Comparison of ENCODE assay signal across 29 cellular contexts in the genomic region with DNA sequence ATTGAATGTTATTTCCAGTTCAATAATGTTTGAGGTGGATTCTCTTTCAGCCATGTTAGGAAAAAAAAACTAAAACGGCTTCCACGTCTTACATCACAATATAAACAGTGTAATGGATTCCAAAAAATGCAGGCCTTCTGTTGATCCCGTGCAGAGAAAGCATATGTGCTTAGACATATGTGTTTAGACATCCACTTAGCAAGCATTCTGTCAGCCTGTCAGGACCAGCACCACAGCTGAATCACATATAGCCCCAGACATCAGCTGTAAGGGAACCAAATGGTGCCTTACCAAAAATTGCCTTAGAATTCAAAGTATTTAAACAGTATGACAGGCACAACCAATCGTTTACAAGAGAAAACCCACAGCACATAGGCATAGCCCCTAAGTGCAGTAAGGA.
DNase-seq lines count a peak whose midpoint lies in the region; FAIRE-seq and TF ChIP-seq lines count a peak whose summit lies in the region.
"Had no signal": no experiment of that assay in that cellular context is flagged by ENCODE, and none has a peak within 500 bp of the region (broad histone marks: within the 10 kb centered on the region; RNA-seq: fewer than 3 reads in every experiment).

No MANE protein-coding gene starts in this region.

- H3K9me3 Mint-ChIP-seq in astrocyte (ENCODE audit: unreplicated experiment): no peaks in the 10 kb centered on the region
- H3K9me3 Mint-ChIP-seq in activated naive CD4-positive, alpha-beta T cell treated with anti-CD3 and anti-CD28 coated beads, Interleukin-2, amount 10 ng/mL, durations not matched to agents 7 days and 5 days: no peaks in the 10 kb centered on the region
- H3K9me3 Mint-ChIP-seq: activated B cell treated with CpG ODN at 0.5 μM for 24 hours; activated naive CD8-positive, alpha-beta T cell treated with anti-CD3 and anti-CD28 coated beads, Interleukin-2, amount 50 U/mL, for 24 hours; activated T-cell treated with anti-CD3 and anti-CD28 coated beads, Interleukin-2, amount 50 U/mL, for 24 hours; central memory CD8-positive, alpha-beta T cell; T-helper 1 cell treated with Interleukin-12 subunit alpha and Interleukin-12 subunit beta and Interleukin-4 antibody, amounts not matched to agents 30 μg/mL and 1 μg/mL, for 36 hours had no signal

- no peaks in the 10 kb centered on the region for H3K36me3 Mint-ChIP-seq in astrocyte (ENCODE audit: low read depth, unreplicated experiment)
- H3K36me3 Mint-ChIP-seq in activated naive CD4-positive, alpha-beta T cell treated with anti-CD3 and anti-CD28 coated beads, Interleukin-2, amount 10 ng/mL, durations not matched to agents 7 days and 5 days: no peaks in the 10 kb centered on the region
- H3K36me3 Mint-ChIP-seq: naive thymus-derived CD4-positive, alpha-beta T cell had no signal

- no peak for TF ChIP-seq POLR2A in ovary (IDR thresholded peaks at IDR 0.05)

- no peak overlapping the region for H3K27ac ChIP-seq in astrocyte (ENCODE audit: low read depth, low read length)
- no peak overlapping the region for H3K27ac ChIP-seq in SK-N-SH (ENCODE audit: low read depth in 2 of 2, low read length in 1 of 2)
- no peak overlapping the region for H3K27ac ChIP-seq in coronary artery
- H3K27ac ChIP-seq in ovary: no peak overlapping the region
- H3K27ac ChIP-seq: body of pancreas, esophagus squamous epithelium, psoas muscle, sigmoid colon, thyroid gland had no signal

- H3K27me3 Mint-ChIP-seq in astrocyte (ENCODE audit: low read depth, unreplicated experiment): no peaks in the 10 kb centered on the region
- peaks cover 3% of the 10 kb centered on the region for H3K27me3 Mint-ChIP-seq in activated naive CD4-positive, alpha-beta T cell treated with anti-CD3 and anti-CD28 coated beads, Interleukin-2, amount 10 ng/mL, durations not matched to agents 7 days and 5 days

- no peaks in the 10 kb centered on the region for H3K36me3 ChIP-seq in astrocyte (ENCODE audit: insufficient read depth, low read length)
- H3K36me3 ChIP-seq in SK-N-SH (replicated peaks in 1 of 2; ENCODE audit: control insufficient read depth in 1 of 2, insufficient read depth in 2 of 2, low read length in 1 of 2): no peaks in the 10 kb centered on the region
- H3K36me3 ChIP-seq in ovary: no peaks in the 10 kb centered on the region
- H3K36me3 ChIP-seq: esophagus squamous epithelium, sigmoid colon, thyroid gland had no signal

- H3K4me1 ChIP-seq in astrocyte (ENCODE audit: insufficient read depth, low read length): peaks cover 13% of the 10 kb centered on the region
- H3K4me1 ChIP-seq in SK-N-SH (ENCODE audit: control insufficient read depth in 1 of 2, insufficient read depth in 2 of 2, low read depth in 1 of 2, low read length in 1 of 2): no peaks in the 10 kb centered on the region
- H3K4me1 ChIP-seq in ovary (ENCODE audit: insufficient read depth): no peaks in the 10 kb centered on the region
- H3K4me1 ChIP-seq: esophagus squamous epithelium had no signal

- H3K79me2 ChIP-seq in astrocyte (ENCODE audit: insufficient read depth, low read length) (no peaks in the 10 kb centered on the region), SK-N-SH (ENCODE audit: insufficient read depth) (no peaks in the 10 kb centered on the region)

- H2AFZ ChIP-seq in astrocyte (ENCODE audit: low read depth, low read length) (no peak overlapping the region), SK-N-SH (ENCODE audit: low read depth) (no peak overlapping the region)

- H3K9me3 ChIP-seq in astrocyte (ENCODE audit: insufficient read depth, low read depth, low read length): no peaks in the 10 kb centered on the region
- no peaks in the 10 kb centered on the region for H3K9me3 ChIP-seq in SK-N-SH
- H3K9me3 ChIP-seq in ovary: no peaks in the 10 kb centered on the region
- H3K9me3 ChIP-seq: body of pancreas, esophagus squamous epithelium, psoas muscle, sigmoid colon, thyroid gland had no signal

- no peak for TF ChIP-seq RAD21 in SK-N-SH (IDR thresholded peaks at IDR 0.05; ENCODE audit: low read length)

- WGBS in SK-N-SH (ENCODE audit: low lambda C conversion rate): 5% methylated on average over 4 of the region's 4 CpGs
- WGBS in ovary, 3 donors: 72 to 73% (median 72%) methylated on average over 4 of the region's 4 CpGs

- no peaks in the 10 kb centered on the region for H3K9me2 ChIP-seq in SK-N-SH

- no peak for FAIRE-seq in astrocyte (lab: Jason Lieb, UNC)
- FAIRE-seq: HepG2, kidney had no signal

- peak; percentile 66 for DNase-seq in HCEC 1CT
- peak; percentile 21 for DNase-seq in astrocyte (ENCODE audit: low read depth)
- peak; percentile 18 for DNase-seq in fibroblast of the conjunctiva (ENCODE audit: low read depth)
- no peak for DNase-seq in activated naive CD4-positive, alpha-beta T cell treated with anti-CD3 and anti-CD28 coated beads, Interleukin-2, amount 10 ng/mL, durations not matched to agents 7 days and 5 days
- DNase-seq in SK-N-SH: no peak
- no peak for DNase-seq in coronary artery (ENCODE audit: low spot score)
- DNase-seq in ovary: no peak
- DNase-seq: activated B cell treated with CpG ODN at 0.5 μM for 24 hours; activated gamma-delta T cell; activated naive CD8-positive, alpha-beta T cell treated with anti-CD3 and anti-CD28 coated beads, Interleukin-2, amount 50 U/mL, for 24 hours; activated T-cell treated with anti-CD3 and anti-CD28 coated beads, Interleukin-2, amount 50 U/mL, for 24 hours; body of pancreas; DND-41; esophagus squamous epithelium; head of caudate nucleus; Kasumi-1; kidney; left ventricle myocardium superior; MV-4-11; naive thymus-derived CD4-positive, alpha-beta T cell; NCI-H69; nucleus accumbens; psoas muscle; sigmoid colon; stimulated activated CD4-positive, alpha-beta T cell treated with anti-CD3 and anti-CD28 coated beads, Interleukin-4, amount 100 ng/mL, for 24 hours; thyroid gland had no signal

- no peak overlapping the region for H3K9ac ChIP-seq in astrocyte (ENCODE audit: low read length)
- H3K9ac ChIP-seq in SK-N-SH: no peak overlapping the region

- no peak overlapping the region for H3K27ac Mint-ChIP-seq in astrocyte (ENCODE audit: unreplicated experiment)
- H3K27ac Mint-ChIP-seq in activated naive CD4-positive, alpha-beta T cell treated with anti-CD3 and anti-CD28 coated beads, Interleukin-2, amount 10 ng/mL, durations not matched to agents 7 days and 5 days: no peak overlapping the region
- H3K27ac Mint-ChIP-seq: activated B cell treated with CpG ODN at 0.5 μM for 24 hours; activated naive CD8-positive, alpha-beta T cell treated with anti-CD3 and anti-CD28 coated beads, Interleukin-2, amount 50 U/mL, for 24 hours; activated T-cell treated with anti-CD3 and anti-CD28 coated beads, Interleukin-2, amount 50 U/mL, for 24 hours; naive thymus-derived CD4-positive, alpha-beta T cell; T-helper 1 cell treated with Interleukin-12 subunit alpha and Interleukin-12 subunit beta and Interleukin-4 antibody, amounts not matched to agents 30 μg/mL and 1 μg/mL, for 36 hours had no signal

- intact Hi-C loops in ovary (cut with DNase I): no loop called here

- TF ChIP-seq EP300 in SK-N-SH (IDR thresholded peaks at IDR 0.05; ENCODE audit: borderline replicate concordance in 1 of 2, low read depth in 1 of 2, low read length in 1 of 2) (no peak), ovary (IDR thresholded peaks at IDR 0.05) (no peak)

- H3K4me2 ChIP-seq in astrocyte (ENCODE audit: low read length): no peak overlapping the region
- no peak overlapping the region for H3K4me2 ChIP-seq in SK-N-SH

- CTCF ChIA-PET in activated naive CD4-positive, alpha-beta T cell treated with anti-CD3 and anti-CD28 coated beads, Interleukin-2, amount 10 ng/mL, durations not matched to agents 7 days and 5 days (lab: Charles Lee): no interaction called here
- CTCF ChIA-PET in SK-N-SH (lab: Yijun Ruan, JAX): interaction anchor here (1.2 kb wide), 1 partner anchor 583 kb away, joined by 4 read pairs; no protein-coding TSS in a partner anchor

- no peaks in the 10 kb centered on the region for H3F3A ChIP-seq in SK-N-SH (replicated peaks; ENCODE audit: insufficient read depth)

- no peak overlapping the region for H3K4me3 Mint-ChIP-seq in astrocyte (ENCODE audit: unreplicated experiment)
- H3K4me3 Mint-ChIP-seq in activated naive CD4-positive, alpha-beta T cell treated with anti-CD3 and anti-CD28 coated beads, Interleukin-2, amount 10 ng/mL, durations not matched to agents 7 days and 5 days: no peak overlapping the region
- H3K4me3 Mint-ChIP-seq: activated B cell treated with CpG ODN at 0.5 μM for 24 hours; activated naive CD8-positive, alpha-beta T cell treated with anti-CD3 and anti-CD28 coated beads, Interleukin-2, amount 50 U/mL, for 24 hours; activated T-cell treated with anti-CD3 and anti-CD28 coated beads, Interleukin-2, amount 50 U/mL, for 24 hours; central memory CD8-positive, alpha-beta T cell; naive thymus-derived CD4-positive, alpha-beta T cell; T-helper 1 cell treated with Interleukin-12 subunit alpha and Interleukin-12 subunit beta and Interleukin-4 antibody, amounts not matched to agents 30 μg/mL and 1 μg/mL, for 36 hours had no signal

- peaks cover 12% of the 10 kb centered on the region for H3K4me1 Mint-ChIP-seq in astrocyte (ENCODE audit: low read depth, unreplicated experiment)
- no peaks in the 10 kb centered on the region for H3K4me1 Mint-ChIP-seq in activated naive CD4-positive, alpha-beta T cell treated with anti-CD3 and anti-CD28 coated beads, Interleukin-2, amount 10 ng/mL, durations not matched to agents 7 days and 5 days
- H3K4me1 Mint-ChIP-seq: activated B cell treated with CpG ODN at 0.5 μM for 24 hours; activated naive CD8-positive, alpha-beta T cell treated with anti-CD3 and anti-CD28 coated beads, Interleukin-2, amount 50 U/mL, for 24 hours; central memory CD8-positive, alpha-beta T cell; naive thymus-derived CD4-positive, alpha-beta T cell had no signal

- no peak for TF ChIP-seq CTCF in astrocyte (IDR thresholded peaks at IDR 0.05; ENCODE audit: insufficient read depth, low read depth, low read length)
- TF ChIP-seq CTCF in SK-N-SH (IDR thresholded peaks at IDR 0.05): no peak
- TF ChIP-seq CTCF in coronary artery (IDR thresholded peaks at IDR 0.05): no peak
- TF ChIP-seq CTCF in ovary (IDR thresholded peaks at IDR 0.05): no peak

- POLR2A ChIA-PET in SK-N-SH (lab: Yijun Ruan, JAX): no interaction called here

- no peaks in the 10 kb centered on the region for H4K20me1 ChIP-seq in astrocyte (ENCODE audit: insufficient read depth, low read length)
- no peaks in the 10 kb centered on the region for H4K20me1 ChIP-seq in SK-N-SH (ENCODE audit: insufficient read depth)

- no peak overlapping the region for H3K4me3 ChIP-seq in astrocyte (ENCODE audit: insufficient read depth, low read depth, low read length)
- no peak overlapping the region for H3K4me3 ChIP-seq in SK-N-SH (ENCODE audit: low read depth in 2 of 2, low read length in 1 of 2)
- no peak overlapping the region for H3K4me3 ChIP-seq in coronary artery
- no peak overlapping the region for H3K4me3 ChIP-seq in ovary
- H3K4me3 ChIP-seq: body of pancreas, esophagus squamous epithelium, psoas muscle, sigmoid colon, thyroid gland had no signal

- H3K27me3 ChIP-seq in astrocyte (ENCODE audit: insufficient read depth, low read length) (no peaks in the 10 kb centered on the region), SK-N-SH (ENCODE audit: insufficient read depth) (no peaks in the 10 kb centered on the region; the same call in 1 of the 2 replicates), ovary (no peaks in the 10 kb centered on the region)
- H3K27me3 ChIP-seq: body of pancreas, esophagus squamous epithelium, sigmoid colon, thyroid gland had no signal

TF ChIP-seq in SK-N-SH, 30 proteins besides CTCF, POLR2A, EP300 and RAD21 (continues in another document):
- no peak for TF ChIP-seq FOSL2 (IDR thresholded peaks at IDR 0.05; ENCODE audit: borderline replicate concordance, low read depth)

Comparison
In these comparisons a context has a peak if more than half of its experiments do, and no peak if none do; other contexts are left out.
1. DNase-seq: peak in HCEC 1CT (single experiment), astrocyte (single experiment) and fibroblast of the conjunctiva (single experiment); none in activated naive CD4-positive, alpha-beta T cell treated with anti-CD3 and anti-CD28 coated beads, Interleukin-2, amount 10 ng/mL, durations not matched to agents 7 days and 5 days (single experiment), SK-N-SH (single experiment), coronary artery (single experiment) and ovary (0 of 5).